21 cellular contexts compared by ENCODE assay signal in genomic region chr18:55136258-55136657, GRCh38.
"Had no signal": no experiment of that assay in that cellular context is flagged by ENCODE, and none has a peak within 500 bp of the region (broad histone marks: within the 10 kb centered on the region; RNA-seq: fewer than 3 reads in every experiment).

No MANE protein-coding gene starts in this region.

- H3K9me3 ChIP-seq: adrenal gland, esophagus muscularis mucosa, gastroesophageal sphincter, heart left ventricle, testis, upper lobe of left lung had no signal

- H3K27me3 ChIP-seq: adrenal gland, esophagus muscularis mucosa, gastroesophageal sphincter, heart left ventricle, testis, upper lobe of left lung had no signal

- H3K4me3 Mint-ChIP-seq: activated naive CD4-positive, alpha-beta T cell treated with anti-CD3 and anti-CD28 coated beads, Interleukin-2, amount 50 U/mL, for 24 hours; dendritic cell treated with granulocyte-macrophage colony-stimulating factor and Interleukin-4, amounts not matched to agents 40 ng/mL and 50 ng/mL, for 4 days; mesothelial cell of epicardium; nephron had no signal

- H3K27me3 Mint-ChIP-seq: activated naive CD4-positive, alpha-beta T cell treated with anti-CD3 and anti-CD28 coated beads, Interleukin-2, amount 50 U/mL, for 24 hours had no signal

- H3K27ac Mint-ChIP-seq: activated naive CD4-positive, alpha-beta T cell treated with anti-CD3 and anti-CD28 coated beads, Interleukin-2, amount 50 U/mL, for 24 hours; dendritic cell treated with granulocyte-macrophage colony-stimulating factor and Interleukin-4, amounts not matched to agents 40 ng/mL and 50 ng/mL, for 4 days; mesothelial cell of epicardium; nephron had no signal

- DNase-seq: activated CD4-positive, alpha-beta T cell treated with anti-CD3 and anti-CD28 coated beads, Interleukin-2, amount 50 U/mL, for 4 hours; activated gamma-delta T cell; adrenal gland; effector CD8-positive, alpha-beta T cell; heart left ventricle; kidney; stimulated activated CD4-positive, alpha-beta T cell treated with anti-CD3 and anti-CD28 coated beads, Interleukin-4, amount 100 ng/mL, for 1 hour; testis; upper lobe of left lung; WERI-Rb-1 had no signal

- H3K4me3 ChIP-seq: adrenal gland, esophagus muscularis mucosa, gastroesophageal sphincter, heart left ventricle, lung, smooth muscle cell, testis, upper lobe of left lung had no signal

- H3K36me3 ChIP-seq: adrenal gland, esophagus muscularis mucosa, gastroesophageal sphincter, heart left ventricle, upper lobe of left lung, WERI-Rb-1 had no signal

- H3K9me3 Mint-ChIP-seq: activated naive CD4-positive, alpha-beta T cell treated with anti-CD3 and anti-CD28 coated beads, Interleukin-2, amount 50 U/mL, for 24 hours; dendritic cell treated with granulocyte-macrophage colony-stimulating factor and Interleukin-4, amounts not matched to agents 40 ng/mL and 50 ng/mL, for 4 days; mesothelial cell of epicardium; nephron had no signal

- H3K36me3 Mint-ChIP-seq: activated naive CD4-positive, alpha-beta T cell treated with anti-CD3 and anti-CD28 coated beads, Interleukin-2, amount 50 U/mL, for 24 hours; mesothelial cell of epicardium had no signal

- H3K4me1 ChIP-seq: adrenal gland, esophagus muscularis mucosa, gastroesophageal sphincter, heart left ventricle, parathyroid adenoma, testis, upper lobe of left lung had no signal

- H3K4me1 Mint-ChIP-seq: activated naive CD4-positive, alpha-beta T cell treated with anti-CD3 and anti-CD28 coated beads, Interleukin-2, amount 50 U/mL, for 24 hours; mesothelial cell of epicardium; nephron had no signal

- H3K27ac ChIP-seq: adrenal gland, esophagus muscularis mucosa, gastroesophageal sphincter, heart left ventricle, parathyroid adenoma, testis, upper lobe of left lung, WERI-Rb-1 had no signal

- ATAC-seq: gastroesophageal sphincter, heart left ventricle, left lobe of liver, sciatic nerve had no signal
